In genomic region chr1:26574018-26574417, GRCh38 we compare ENCODE assay signal across 1 cellular context.
TF ChIP-seq lines count a peak whose summit lies in the region.

No MANE protein-coding gene starts in this region.

TF ChIP-seq in GM23338, 12 proteins besides CTCF, POLR2A, EP300 and RAD21 (continued from another document):
- TF ChIP-seq ZNF462 (CRISPR knock-in tag; IDR thresholded peaks at IDR 0.05) (no peak), ZNF331 (CRISPR knock-in tag; IDR thresholded peaks at IDR 0.05; ENCODE audit: low read depth) (no peak), POLR2AphosphoS5 (IDR thresholded peaks at IDR 0.05; ENCODE audit: low read depth) (no peak), EZH2 (IDR thresholded peaks at IDR 0.05; ENCODE audit: low read depth, unreplicated experiment) (no peak), STAT1 (IDR thresholded peaks at IDR 0.05; ENCODE audit: unreplicated experiment) (no peak), EZH2phosphoT487 (IDR thresholded peaks at IDR 0.05; ENCODE audit: unreplicated experiment) (no peak)
TF ChIP-seq in GM23338: peak in this region for 0.
